ENCODE assay signal across 8 cellular contexts in genomic region chr1:35556494-35557117, GRCh38. TPM values are rescaled to one million over a fixed set of nuclear protein-coding genes. Genes with fewer than 3 reads are reported as not detected.
A peak's percentile ranks its signal among the peaks of the same experiment; 100 is the strongest.
DNase-seq lines count a peak whose midpoint lies in the region; ATAC-seq and TF ChIP-seq lines count a peak whose summit lies in the region.

No MANE protein-coding gene starts in this region.

- H3K79me2 ChIP-seq in DND-41 (ENCODE audit: insufficient read depth, low read length) = peaks cover 35% of the 10 kb centered on the region

- ATAC-seq in DND-41 (ENCODE audit: insufficient read depth, low read depth) (no peak), body of pancreas (no peak)

- intact Hi-C loops in body of pancreas (cut with DNase I) = no loop called here

- DNase-seq in DND-41 (no peak), body of pancreas (no peak), mesothelial cell of epicardium (ENCODE audit: low spot score in 2 of 2, unreplicated experiment in 2 of 2) (no peak), NCI-H345 treated with DMSO at 0.1 percent for 48 hours (lab: John Stamatoyannopoulos, UW; ENCODE audit: unreplicated experiment) (no peak), NCI-H1694 treated with DMSO at 0.1 percent for 48 hours (lab: John Stamatoyannopoulos, UW) (no peak), NCI-H345 (lab: John Stamatoyannopoulos, UW) (no peak)
- DNase-seq in NK-92 treated with Interleukin-12 subunit alpha and Interleukin-12 subunit beta, amount 100 ng/mL, for 24 hours (lab: John Stamatoyannopoulos, UW) = no peak

- H3K36me3 ChIP-seq in DND-41 (ENCODE audit: insufficient read depth, low read length) (peaks cover 29% of the 10 kb centered on the region), KOPT-K1 (ENCODE audit: insufficient read depth, low read length) (peaks cover 32% of the 10 kb centered on the region), body of pancreas (replicated peaks in 1 of 2; ENCODE audit: insufficient read depth in 1 of 2, low read depth in 2 of 2) (no peaks in the 10 kb centered on the region)

- H3K27ac Mint-ChIP-seq in mesothelial cell of epicardium = peak overlapping the region; percentile 73

- no peak for TF ChIP-seq CTCF in DND-41 (IDR thresholded peaks at IDR 0.05; ENCODE audit: borderline replicate concordance, extremely low read depth, low read length, poor library complexity, severe bottlenecking)
- no peak for TF ChIP-seq CTCF in body of pancreas (IDR thresholded peaks at IDR 0.05)
- no peak for TF ChIP-seq CTCF in mesothelial cell of epicardium (IDR thresholded peaks at IDR 0.05; ENCODE audit: unreplicated experiment)

- H4K20me1 ChIP-seq in DND-41 (ENCODE audit: insufficient read depth, low read length) = no peaks in the 10 kb centered on the region

- H3K4me3 ChIP-seq in DND-41 (ENCODE audit: low read depth in 1 of 2, low read length in 2 of 2) = peak overlapping the region; percentile 66 to 90; a peak in 3 of 4 replicates
- peak overlapping the region; percentile 73 to 76 for H3K4me3 ChIP-seq in body of pancreas

- H3K9me3 Mint-ChIP-seq in mesothelial cell of epicardium = no peaks in the 10 kb centered on the region

- peaks cover 38% of the 10 kb centered on the region for H3K4me1 Mint-ChIP-seq in mesothelial cell of epicardium

- H3K4me2 ChIP-seq in DND-41 (ENCODE audit: insufficient read depth, low read length) = peak overlapping the region; percentile 100

- H3K27me3 ChIP-seq in DND-41 (ENCODE audit: insufficient read depth, low read length, poor library complexity) = no peaks in the 10 kb centered on the region
- no peaks in the 10 kb centered on the region for H3K27me3 ChIP-seq in body of pancreas

- H2AFZ ChIP-seq in DND-41 (ENCODE audit: low read depth, low read length) = peak overlapping the region; percentile 86

- H3K27ac ChIP-seq in DND-41 (ENCODE audit: low read length) = peak overlapping the region; percentile 88
- peak overlapping the region; percentile 92 for H3K27ac ChIP-seq in KOPT-K1 (ENCODE audit: low read depth, low read length, poor library complexity, severe bottlenecking)
- peak overlapping the region; percentile 92 to 99 (median 98) for H3K27ac ChIP-seq in body of pancreas

- 0 to 1% methylated on average over 5 to 17 of the region's 17 CpGs for WGBS in body of pancreas, 2 donors

- peak overlapping the region; percentile 95 for H3K4me3 Mint-ChIP-seq in mesothelial cell of epicardium

- peak overlapping the region; percentile 86 for H3K9ac ChIP-seq in DND-41 (ENCODE audit: low read depth, low read length)

- no peak for TF ChIP-seq POLR2A in body of pancreas (IDR thresholded peaks at IDR 0.05)

- H3K36me3 Mint-ChIP-seq in mesothelial cell of epicardium = peaks cover 4% of the 10 kb centered on the region

- no peaks in the 10 kb centered on the region for H3K27me3 Mint-ChIP-seq in mesothelial cell of epicardium (ENCODE audit: low read depth)

- H3K9me3 ChIP-seq in DND-41 (ENCODE audit: insufficient read depth, low read length, severe bottlenecking) (no peaks in the 10 kb centered on the region), KOPT-K1 (ENCODE audit: insufficient read depth, low read length, poor library complexity, severe bottlenecking) (no peaks in the 10 kb centered on the region), body of pancreas (no peaks in the 10 kb centered on the region)

- H3K4me1 ChIP-seq in DND-41 (ENCODE audit: insufficient read depth, low read length) (peaks cover 34% of the 10 kb centered on the region), body of pancreas (peaks cover 76% of the 10 kb centered on the region)

RNA-seq across cellular contexts. Expression of gene KIAA0319L, which starts 0.6 kb away (rescaled TPM):
- total RNA-seq in body of pancreas (10 to 100 TPM; 61.0 to 74.5 TPM), mesothelial cell of epicardium (64.9 to 73.8 TPM (median 72.5 TPM) in 3 replicates)

RNA-seq across cellular contexts. Expression of gene NCDN, which starts 1.0 kb away (rescaled TPM):
- total RNA-seq in body of pancreas = 10 to 100 TPM; 14.3 to 20.1 TPM
- total RNA-seq in mesothelial cell of epicardium = 26.4 to 27.8 TPM (median 26.6 TPM) in 3 replicates

RNA-seq across cellular contexts. Expression of gene TFAP2E, which starts 16.5 kb away (rescaled TPM):
- total RNA-seq in body of pancreas (not detected), mesothelial cell of epicardium (2.0 to 2.9 TPM (median 2.4 TPM) in 3 replicates)
